In the genomic region with DNA sequence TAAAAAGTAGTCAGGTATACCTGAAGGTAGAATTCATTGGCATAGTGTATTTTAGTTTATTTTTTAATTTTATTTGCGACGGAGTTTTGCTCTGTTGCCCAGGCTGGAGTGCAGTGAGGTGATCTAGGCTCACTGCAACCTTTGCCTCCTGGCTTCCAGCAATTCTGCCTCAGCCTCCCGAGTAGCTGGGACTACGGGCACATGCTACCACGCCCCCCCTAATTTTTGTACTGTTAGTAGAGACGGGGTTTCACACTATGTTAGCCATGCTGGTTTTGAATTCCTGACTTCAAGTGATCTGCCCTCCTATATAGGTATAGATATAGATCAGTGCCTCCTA, we compare ENCODE assay signal across 9 cellular contexts.
DNase-seq lines count a peak whose midpoint lies in the region; ATAC-seq, FAIRE-seq and TF ChIP-seq lines count a peak whose summit lies in the region.
"Had no signal": no experiment of that assay in that cellular context is flagged by ENCODE, and none has a peak within 500 bp of the region (broad histone marks: within the 10 kb centered on the region; RNA-seq: fewer than 3 reads in every experiment).

No MANE protein-coding gene starts in this region.

- no peak for TF ChIP-seq RAD21 in GM12878 (IDR thresholded peaks at IDR 0.05; ENCODE audit: insufficient read depth, low read depth, low read length)

- H3K36me3 ChIP-seq in KMS-11 (ENCODE audit: insufficient read depth) (peaks cover 10% of the 10 kb centered on the region; the same call in 1 of the 2 replicates), GM12878 (ENCODE audit: control insufficient read depth in 2 of 2, insufficient read depth in 2 of 2, low read length in 1 of 2) (no peaks in the 10 kb centered on the region)
- peaks cover 0 to 3% (median 0%) of the 10 kb centered on the region in 3 experiments for H3K36me3 ChIP-seq in naive thymus-derived CD4-positive, alpha-beta T cell (ENCODE audit: control insufficient read depth in 2 of 3, insufficient read depth in 3 of 3, low read length in 3 of 3)

- H4K20me1 ChIP-seq in KMS-11 (ENCODE audit: insufficient read depth) (no peaks in the 10 kb centered on the region), GM12878 (ENCODE audit: control insufficient read depth, insufficient read depth) (no peaks in the 10 kb centered on the region)

- DNase-seq in COLO668 (lab: John Stamatoyannopoulos, UW; ENCODE audit: unreplicated experiment), result peak; percentile 1
- DNase-seq in GM12878 (ENCODE audit: low read depth, low spot score), result no peak
- DNase-seq in naive thymus-derived CD4-positive, alpha-beta T cell, result no peak
- no peak for DNase-seq in hippocampal formation (lab: John Stamatoyannopoulos, UW)
- DNase-seq in D341Med (ENCODE audit: low spot score), result no peak

- 0% methylated on average over 6 of the region's 6 CpGs for WGBS in GM12878 (ENCODE audit: insufficient coverage, insufficient replicate concordance, low lambda C conversion rate, missing lambda C conversion rate)

- RAD21 ChIA-PET in GM12878 (lab: Charles Lee; ENCODE audit: unreplicated experiment), result interaction anchor here (1.0 to 3.0 kb wide), 5 partner anchors 11 to 929 kb away, joined by 3 to 40 read pairs (median 5); a partner anchor contains a TSS

- peak overlapping the region in 2 of 10 donors; percentile 71 to 73 for H3K4me3 Mint-ChIP-seq in naive thymus-derived CD4-positive, alpha-beta T cell

- intact Hi-C loops in GM12878 (cut with micrococcal nuclease; ENCODE audit: unreplicated experiment), result no loop called here
- intact Hi-C loops in naive thymus-derived CD4-positive, alpha-beta T cell (cut with micrococcal nuclease), result loop anchor here (5.0 kb wide), 4 partner anchors 333 to 1753 kb away; a partner anchor contains a TSS

- SMC1A ChIA-PET in GM12878 (lab: Charles Lee; ENCODE audit: uncharacterized antibody, unreplicated experiment), result interaction anchor here (1.0 to 8.1 kb wide), 5 partner anchors 11 to 945 kb away, joined by 3 to 96 read pairs (median 3); a partner anchor contains a TSS

- peaks cover 0 to 8% (median 3%) of the 10 kb centered on the region in 5 donors for H3K36me3 Mint-ChIP-seq in naive thymus-derived CD4-positive, alpha-beta T cell

- CTCF ChIA-PET in GM12878 (lab: Yijun Ruan, JAX), result interaction anchor here (0.9 to 5.3 kb wide), 5 partner anchors 13 to 872 kb away, joined by 3 to 31 read pairs (median 3); a partner anchor contains a TSS
- CTCF ChIA-PET in naive thymus-derived CD4-positive, alpha-beta T cell (lab: Charles Lee), result interaction anchor here (0.6 to 4.9 kb wide), 5 partner anchors 12 to 1038 kb away, joined by 3 to 45 read pairs (median 4); a partner anchor contains a TSS

- TF ChIP-seq CTCF in KMS-11 (conservative IDR thresholded peaks at IDR 0.05; ENCODE audit: low read depth, low read length) (no peak), GM12878 (IDR thresholded peaks at IDR 0.05 in 2 of 3, conservative IDR thresholded peaks at IDR 0.05 in 1 of 3; ENCODE audit: control insufficient read depth in 2 of 3, extremely low read depth in 1 of 3, insufficient read depth in 1 of 3, low read depth in 3 of 3, low read length in 3 of 3) (no peak)

- POLR2A ChIA-PET in GM12878 (lab: Charles Lee), result interaction anchor here (1.0 to 4.0 kb wide), 7 partner anchors 11 to 748 kb away, joined by 3 to 62 read pairs (median 6); a partner anchor contains a TSS
- POLR2A ChIA-PET in naive thymus-derived CD4-positive, alpha-beta T cell (lab: Charles Lee), result interaction anchor here (0.8 to 23.3 kb wide), 34 partner anchors 8 to 1721 kb away, joined by 3 to 795 read pairs (median 18); partner anchors contain the start of gene ZNF184

- H3K4me2 ChIP-seq in KMS-11, result peak overlapping the region; percentile 67
- H3K4me2 ChIP-seq in GM12878 (ENCODE audit: control insufficient read depth, insufficient read depth), result peak overlapping the region; percentile 95

- peak overlapping the region in 4 of 9 donors; percentile 19 to 76 (median 72) for H3K27ac Mint-ChIP-seq in naive thymus-derived CD4-positive, alpha-beta T cell

- in situ Hi-C loops in GM12878 (cut with MboI), result loop anchor here (5.0 kb wide), 1 partner anchor 1112 kb away; a partner anchor contains a TSS

- no peak for TF ChIP-seq POLR2A in GM12878 (IDR thresholded peaks at IDR 0.05; ENCODE audit: low read depth, low read length)

- H3K4me1 Mint-ChIP-seq in naive thymus-derived CD4-positive, alpha-beta T cell, result peaks cover 18 to 41% (median 36%) of the 10 kb centered on the region in 7 donors

- ATAC-seq in GM12878 (no peak), HG03520 (IDR thresholded peaks at IDR 0.05; ENCODE audit: unreplicated experiment) (no peak), HG03457 (IDR thresholded peaks at IDR 0.05; ENCODE audit: unreplicated experiment) (no peak)
- ATAC-seq in naive thymus-derived CD4-positive, alpha-beta T cell, result no peak

- H2AFZ ChIP-seq in KMS-11 (ENCODE audit: low read depth) (no peak overlapping the region), GM12878 (ENCODE audit: control insufficient read depth, low read depth, low read length) (no peak overlapping the region)

- H3K4me1 ChIP-seq in KMS-11 (ENCODE audit: low read depth, poor library complexity, severe bottlenecking), result peaks cover 28% of the 10 kb centered on the region
- H3K4me1 ChIP-seq in GM12878 (ENCODE audit: control insufficient read depth, insufficient read depth, low read length), result peaks cover 10% of the 10 kb centered on the region; the same call in 1 of the 2 replicates
- H3K4me1 ChIP-seq in naive thymus-derived CD4-positive, alpha-beta T cell (ENCODE audit: control insufficient read depth in 2 of 2, insufficient read depth in 2 of 2, low read length in 2 of 2), result peaks cover 6 to 9% of the 10 kb centered on the region in 2 donors
- H3K4me1 ChIP-seq: parathyroid adenoma had no signal

- BruUV-seq in GM12878 (replicated peaks; lab: Mats Ljungman, UMichigan), result no TSS peak

- H3K27me3 ChIP-seq in KMS-11 (ENCODE audit: insufficient read depth, low read depth), result no peaks in the 10 kb centered on the region
- H3K27me3 ChIP-seq in GM12878 (replicated peaks in 1 of 2; ENCODE audit: control insufficient read depth in 2 of 2, insufficient read depth in 2 of 2, low read length in 1 of 2), result no peaks in the 10 kb centered on the region
- H3K27me3 ChIP-seq in naive thymus-derived CD4-positive, alpha-beta T cell (ENCODE audit: control insufficient read depth in 2 of 2, insufficient read depth in 2 of 2, low read length in 2 of 2), result no peaks in the 10 kb centered on the region

- no peaks in the 10 kb centered on the region for H3K9me3 Mint-ChIP-seq in naive thymus-derived CD4-positive, alpha-beta T cell

- H3K9ac ChIP-seq in KMS-11, result peak overlapping the region; percentile 100
- peak overlapping the region; percentile 94 for H3K9ac ChIP-seq in GM12878 (ENCODE audit: control insufficient read depth, insufficient read depth, low read length)
- H3K9ac ChIP-seq: parathyroid adenoma had no signal

- H3K4me3 ChIP-seq in KMS-11 (IDR thresholded peaks at IDR 0.05; ENCODE audit: insufficient read depth, low read depth, low read length), result no peak overlapping the region
- peak overlapping the region; percentile 92 for H3K4me3 ChIP-seq in GM12878
- H3K4me3 ChIP-seq in naive thymus-derived CD4-positive, alpha-beta T cell (ENCODE audit: low read length), result peak overlapping the region; percentile 90

- H3K27me3 Mint-ChIP-seq in naive thymus-derived CD4-positive, alpha-beta T cell, result no peaks in the 10 kb centered on the region

- peak overlapping the region; percentile 96 for H3K27ac ChIP-seq in KMS-11
- H3K27ac ChIP-seq in GM12878 (ENCODE audit: control insufficient read depth, insufficient read depth), result peak overlapping the region; percentile 90
- peak overlapping the region; percentile 89 for H3K27ac ChIP-seq in naive thymus-derived CD4-positive, alpha-beta T cell (ENCODE audit: low read depth, low read length)

- no peak for TF ChIP-seq EP300 in GM12878 (IDR thresholded peaks at IDR 0.05; ENCODE audit: borderline replicate concordance in 1 of 2, control insufficient read depth in 1 of 2, low read depth in 2 of 2, low read length in 2 of 2)

- H3K9me3 ChIP-seq in GM12878 (replicated peaks; ENCODE audit: control insufficient read depth, insufficient read depth, low read length), result no peaks in the 10 kb centered on the region
- no peaks in the 10 kb centered on the region for H3K9me3 ChIP-seq in naive thymus-derived CD4-positive, alpha-beta T cell (ENCODE audit: control insufficient read depth in 2 of 3, low read length in 3 of 3)

- H3K79me2 ChIP-seq in KMS-11 (ENCODE audit: insufficient read depth, low read depth) (peaks cover 68% of the 10 kb centered on the region), GM12878 (ENCODE audit: control insufficient read depth, insufficient read depth, low read length) (peaks cover 58% of the 10 kb centered on the region)
- H3K79me2 ChIP-seq: parathyroid adenoma had no signal

- no peak for FAIRE-seq in GM12878 (lab: Jason Lieb, UNC)

TF ChIP-seq in GM12878, 131 proteins besides CTCF, POLR2A, EP300 and RAD21:
- TF ChIP-seq NKRF (conservative IDR thresholded peaks at IDR 0.05), result no peak
- TF ChIP-seq SP1 (IDR thresholded peaks at IDR 0.05; ENCODE audit: low read depth, low read length), result no peak
- TF ChIP-seq IKZF2 (IDR thresholded peaks at IDR 0.05), result no peak
- TF ChIP-seq MXI1 (IDR thresholded peaks at IDR 0.05; ENCODE audit: low read depth, low read length), result no peak
- TF ChIP-seq YY1 (IDR thresholded peaks at IDR 0.05; ENCODE audit: low read depth, low read length), result no peak
